In genomic region chr6:167165887-167166471, GRCh38 we compare ENCODE assay signal across 34 cellular contexts. TPM values are rescaled to one million over a fixed set of nuclear protein-coding genes. Genes with fewer than 3 reads are reported as not detected.
"Had no signal": no experiment of that assay in that cellular context is flagged by ENCODE, and none has a peak within 500 bp of the region (broad histone marks: within the 10 kb centered on the region; RNA-seq: fewer than 3 reads in every experiment).

No MANE protein-coding gene starts in this region.

- FAIRE-seq: endometrium, islet of Langerhans, keratinocyte had no signal

- H3K27me3 ChIP-seq: colonic mucosa, esophagus squamous epithelium, left lung had no signal

- H3K9me3 Mint-ChIP-seq: dendritic cell treated with granulocyte-macrophage colony-stimulating factor and Interleukin-4, amounts not matched to agents 40 ng/mL and 50 ng/mL, for 4 days; effector memory CD8-positive, alpha-beta T cell; endodermal cell; mesothelial cell of epicardium; naive thymus-derived CD4-positive, alpha-beta T cell had no signal

- H3K9me3 ChIP-seq: colonic mucosa, esophagus squamous epithelium, gastrocnemius medialis, heart right ventricle, left lung, lower lobe of right lung had no signal

- H3K36me3 Mint-ChIP-seq: mesothelial cell of epicardium had no signal

- H3K4me3 Mint-ChIP-seq: dendritic cell treated with granulocyte-macrophage colony-stimulating factor and Interleukin-4, amounts not matched to agents 40 ng/mL and 50 ng/mL, for 4 days; effector memory CD8-positive, alpha-beta T cell; endodermal cell; mesothelial cell of epicardium; naive thymus-derived CD4-positive, alpha-beta T cell had no signal

- H3K27ac Mint-ChIP-seq: dendritic cell treated with granulocyte-macrophage colony-stimulating factor and Interleukin-4, amounts not matched to agents 40 ng/mL and 50 ng/mL, for 4 days; effector memory CD8-positive, alpha-beta T cell; endodermal cell; mesothelial cell of epicardium had no signal

- H3K36me3 ChIP-seq: colonic mucosa, esophagus squamous epithelium, gastrocnemius medialis, heart right ventricle, left lung, lower lobe of right lung had no signal

- ATAC-seq: effector memory CD8-positive, alpha-beta T cell; esophagus mucosa; gastrocnemius medialis; heart right ventricle; left cardiac atrium; left lung; left ventricle myocardium superior; lower lobe of right lung; naive thymus-derived CD4-positive, alpha-beta T cell had no signal

- H3K4me1 Mint-ChIP-seq: mesothelial cell of epicardium had no signal

- H3K4me3 ChIP-seq: colonic mucosa, esophagus squamous epithelium, gastrocnemius medialis, heart right ventricle, left lung, lower lobe of right lung had no signal

- H3K27ac ChIP-seq: colonic mucosa, epithelial cell of prostate, esophagus squamous epithelium, gastrocnemius medialis, heart right ventricle, left lung, lower lobe of right lung had no signal

- DNase-seq: colonic mucosa; cortex of kidney; effector CD8-positive, alpha-beta T cell; effector memory CD8-positive, alpha-beta T cell; endodermal cell; erythroblast; esophagus squamous epithelium; foreskin fibroblast; foreskin melanocyte; gastrocnemius medialis; glutamatergic neuron; head of caudate nucleus; heart right ventricle; hippocampal formation; left cardiac atrium; left lung; left ventricle myocardium superior; lower lobe of right lung; mesenchymal stem cell; naive thymus-derived CD4-positive, alpha-beta T cell had no signal

- H3K4me1 ChIP-seq: colonic mucosa, esophagus squamous epithelium, gastrocnemius medialis, heart right ventricle, left lung, lower lobe of right lung had no signal

RNA-seq across cellular contexts. Expression of gene GPR31, which starts 8.2 kb away (rescaled TPM):
- total RNA-seq: colonic mucosa; dermis microvascular lymphatic vessel endothelial cell; endodermal cell; esophagus mucosa; esophagus squamous epithelium; gastrocnemius medialis; glomerular endothelial cell; heart right ventricle; kidney epithelial cell; left cardiac atrium; left lung; left ventricle myocardium superior; lower leg skin; lower lobe of right lung; lung microvascular endothelial cell; mesenteric fat pad; mesothelial cell of epicardium; mucosa of gallbladder; naive thymus-derived CD4-positive, alpha-beta T cell had no signal
- polyA plus RNA-seq: heart right ventricle; keratinocyte; naive thymus-derived CD4-positive, alpha-beta T cell had no signal

RNA-seq across cellular contexts. Expression of gene CCR6, which starts 43.1 kb away (rescaled TPM):
- total RNA-seq: dermis microvascular lymphatic vessel endothelial cell, endodermal cell, esophagus mucosa, gastrocnemius medialis, glomerular endothelial cell, kidney epithelial cell, left cardiac atrium, left ventricle myocardium superior, lung microvascular endothelial cell, mesenteric fat pad, mesothelial cell of epicardium had no signal
- polyA plus RNA-seq: heart right ventricle, keratinocyte had no signal
